24 cellular contexts compared by ENCODE assay signal in the genomic region with DNA sequence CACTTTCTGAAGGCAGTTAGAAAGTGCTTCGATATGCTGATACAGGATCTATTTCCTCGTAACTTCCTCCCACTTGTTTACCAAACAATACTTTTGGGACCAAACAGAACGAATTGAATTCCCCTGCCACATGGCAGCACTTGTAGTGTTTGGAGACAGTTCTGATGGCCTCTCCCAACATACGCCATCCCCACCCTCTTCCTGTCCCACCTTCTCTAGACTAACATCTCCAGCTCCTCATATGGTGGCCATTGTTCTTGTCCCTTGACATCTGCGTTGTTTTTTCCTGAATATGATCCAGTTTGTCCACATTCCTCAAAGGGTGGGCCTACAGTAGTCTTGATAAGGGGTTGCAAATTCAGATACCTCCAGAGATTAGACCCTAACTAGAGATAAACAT. TPM values are rescaled to one million over a fixed set of nuclear protein-coding genes. Genes with fewer than 3 reads are reported as not detected.
DNase-seq lines count a peak whose midpoint lies in the region; ATAC-seq, FAIRE-seq and TF ChIP-seq lines count a peak whose summit lies in the region.
"Had no signal": no experiment of that assay in that cellular context is flagged by ENCODE, and none has a peak within 500 bp of the region (broad histone marks: within the 10 kb centered on the region; RNA-seq: fewer than 3 reads in every experiment).

No MANE protein-coding gene starts in this region.

- H3K4me1 ChIP-seq in neural progenitor cell (no peaks in the 10 kb centered on the region), left lung (no peaks in the 10 kb centered on the region)
- H3K4me1 ChIP-seq: A549 had no signal

- H3K4me2 ChIP-seq in neural progenitor cell: no peak overlapping the region
- H3K4me2 ChIP-seq: A549, BLaER1, GM23338 had no signal

- no peaks in the 10 kb centered on the region for H4K20me1 ChIP-seq in neural progenitor cell (ENCODE audit: low read depth)
- H4K20me1 ChIP-seq: BLaER1 had no signal

- H3K27me3 ChIP-seq in neural progenitor cell: no peaks in the 10 kb centered on the region
- H3K27me3 ChIP-seq in left lung: no peaks in the 10 kb centered on the region
- H3K27me3 ChIP-seq: BLaER1 had no signal

- H3K36me3 ChIP-seq in neural progenitor cell: no peaks in the 10 kb centered on the region
- no peaks in the 10 kb centered on the region for H3K36me3 ChIP-seq in left lung
- H3K36me3 ChIP-seq: BLaER1 had no signal

- no peak for ATAC-seq in HG03469 (IDR thresholded peaks at IDR 0.05; ENCODE audit: unreplicated experiment)
- no peak for ATAC-seq in left lung
- ATAC-seq: A549, GM23338 had no signal

- no peak overlapping the region for H3K9ac ChIP-seq in neural progenitor cell
- H3K9ac ChIP-seq: BLaER1 had no signal

- TF ChIP-seq CTCF in neural progenitor cell (IDR thresholded peaks at IDR 0.05) (no peak), left lung (IDR thresholded peaks at IDR 0.05) (no peak)

- peak overlapping the region; percentile 24 for H2AFZ ChIP-seq in neural progenitor cell (replicated peaks)
- H2AFZ ChIP-seq: GM23338 had no signal

- no peaks in the 10 kb centered on the region for H3K9me3 ChIP-seq in neural progenitor cell (ENCODE audit: low read depth)
- no peaks in the 10 kb centered on the region for H3K9me3 ChIP-seq in left lung
- H3K9me3 ChIP-seq: BLaER1 had no signal

- H3K27ac ChIP-seq in neural progenitor cell: no peak overlapping the region
- no peak overlapping the region for H3K27ac ChIP-seq in left lung
- H3K27ac ChIP-seq: 22Rv1, A549, BLaER1 had no signal

- DNase-seq in NCI-H748 (lab: John Stamatoyannopoulos, UW; ENCODE audit: unreplicated experiment): peak; percentile 18
- DNase-seq in NCI-H748 treated with DMSO at 0.1 percent for 48 hours (lab: John Stamatoyannopoulos, UW): no peak
- no peak for DNase-seq in HTR-8/SVneo (ENCODE audit: insufficient read length, low spot score)
- no peak for DNase-seq in neural progenitor cell (ENCODE audit: low spot score)
- DNase-seq in NOMO-1 treated with dmso at 0.1 percent for 144 hours (lab: John Stamatoyannopoulos, UW; ENCODE audit: unreplicated experiment): no peak
- no peak for DNase-seq in left lung
- DNase-seq: Calu3; CD4-positive, alpha-beta memory T cell; DMS53; DND-41; EL; H7; IMR-90; Karpas-422; KBM-7 had no signal

- H3K9me3 Mint-ChIP-seq in neural progenitor cell: no peaks in the 10 kb centered on the region
- H3K9me3 Mint-ChIP-seq: GM23338 had no signal

- no peaks in the 10 kb centered on the region for H3K36me3 Mint-ChIP-seq in neural progenitor cell
- H3K36me3 Mint-ChIP-seq: CD14-positive monocyte; CD4-positive, alpha-beta memory T cell had no signal

- H3K4me3 ChIP-seq in neural progenitor cell (no peak overlapping the region), left lung (no peak overlapping the region)
- H3K4me3 ChIP-seq: A549, BLaER1, GM23338 had no signal

- H3K27ac Mint-ChIP-seq in neural progenitor cell: no peak overlapping the region
- H3K27ac Mint-ChIP-seq: CD14-positive monocyte; CD4-positive, alpha-beta memory T cell; GM23338 had no signal

- no peaks in the 10 kb centered on the region for H3F3A ChIP-seq in neural progenitor cell (ENCODE audit: low read depth)

- peaks cover 7% of the 10 kb centered on the region for H3K27me3 Mint-ChIP-seq in neural progenitor cell (ENCODE audit: insufficient read depth, low read depth)
- H3K27me3 Mint-ChIP-seq: CD4-positive, alpha-beta memory T cell had no signal

- H3K79me2 ChIP-seq in neural progenitor cell (ENCODE audit: low read depth): no peaks in the 10 kb centered on the region

- intact Hi-C loops in left lung (cut with DNase I): no loop called here

- H3K4me1 Mint-ChIP-seq in neural progenitor cell: peaks cover 2% of the 10 kb centered on the region
- H3K4me1 Mint-ChIP-seq: GM23338 had no signal

- peak; percentile 16 for FAIRE-seq in HTR-8/SVneo (lab: Jason Lieb, UNC)
- FAIRE-seq: A549, G401.6, GM12891, GM19239 had no signal

- no peak overlapping the region for H3K4me3 Mint-ChIP-seq in neural progenitor cell
- H3K4me3 Mint-ChIP-seq: CD14-positive monocyte; CD4-positive, alpha-beta memory T cell; GM23338 had no signal

RNA-seq across cellular contexts. Expression of gene ANKRD44, which starts 53.4 kb away (rescaled TPM):
- total RNA-seq in neural progenitor cell (ENCODE audit: low replicate concordance): 2.5 and 3.4 TPM in 2 replicates
- 10 to 100 TPM; 32.7 to 52.6 TPM for total RNA-seq in left lung
